ENCODE assay signal across 18 cellular contexts in genomic region chr6:78947962-78948361, GRCh38.
DNase-seq lines count a peak whose midpoint lies in the region; ATAC-seq, FAIRE-seq and TF ChIP-seq lines count a peak whose summit lies in the region.
"Had no signal": no experiment of that assay in that cellular context is flagged by ENCODE, and none has a peak within 500 bp of the region (broad histone marks: within the 10 kb centered on the region; RNA-seq: fewer than 3 reads in every experiment).

No MANE protein-coding gene starts in this region.

- peak overlapping the region; percentile 24 for H3K27ac ChIP-seq in astrocyte (ENCODE audit: low read depth, low read length)
- H3K27ac ChIP-seq in substantia nigra (ENCODE audit: low read depth, low read length, poor library complexity, severe bottlenecking) = no peak overlapping the region
- H3K27ac ChIP-seq: BLaER1 treated with 17β-estradiol and CSF1 and Interleukin-3, amounts not matched to agents 10 nM and 100 nM; heart left ventricle; thoracic aorta had no signal

- peaks cover 34% of the 10 kb centered on the region for H3K36me3 Mint-ChIP-seq in astrocyte (ENCODE audit: low read depth, unreplicated experiment)

- peak overlapping the region; percentile 47 for H3K4me2 ChIP-seq in astrocyte (ENCODE audit: low read length)
- H3K4me2 ChIP-seq: BLaER1 treated with 17β-estradiol and CSF1 and Interleukin-3, amounts not matched to agents 10 nM and 100 nM had no signal

- TF ChIP-seq CTCF in astrocyte (IDR thresholded peaks at IDR 0.05; ENCODE audit: insufficient read depth, low read depth, low read length) = no peak
- no peak for TF ChIP-seq CTCF in retinal pigment epithelial cell (conservative IDR thresholded peaks at IDR 0.05; ENCODE audit: low read depth, low read length)

- H3K27ac Mint-ChIP-seq in astrocyte (ENCODE audit: unreplicated experiment) = no peak overlapping the region
- H3K27ac Mint-ChIP-seq: endodermal cell had no signal

- ATAC-seq in HG02981 (IDR thresholded peaks at IDR 0.05; ENCODE audit: unreplicated experiment) (no peak), GM19328 (IDR thresholded peaks at IDR 0.05; ENCODE audit: unreplicated experiment) (no peak)
- ATAC-seq: heart left ventricle had no signal

- no peaks in the 10 kb centered on the region for H4K20me1 ChIP-seq in astrocyte (ENCODE audit: insufficient read depth, low read length)
- H4K20me1 ChIP-seq: BLaER1 treated with 17β-estradiol and CSF1 and Interleukin-3, amounts not matched to agents 10 nM and 100 nM had no signal

- peaks cover 7% of the 10 kb centered on the region for H3K4me1 Mint-ChIP-seq in astrocyte (ENCODE audit: low read depth, unreplicated experiment)
- H3K4me1 Mint-ChIP-seq: endodermal cell had no signal

- FAIRE-seq in astrocyte (lab: Jason Lieb, UNC) = no peak
- FAIRE-seq: kidney had no signal

- no peak overlapping the region for H3K9ac ChIP-seq in astrocyte (ENCODE audit: low read length)
- H3K9ac ChIP-seq: BLaER1 treated with 17β-estradiol and CSF1 and Interleukin-3, amounts not matched to agents 10 nM and 100 nM had no signal

- H3K9me3 Mint-ChIP-seq in astrocyte (ENCODE audit: unreplicated experiment) = peaks cover 10% of the 10 kb centered on the region

- no peaks in the 10 kb centered on the region for H3K79me2 ChIP-seq in astrocyte (ENCODE audit: insufficient read depth, low read length)

- no peaks in the 10 kb centered on the region for H3K27me3 Mint-ChIP-seq in astrocyte (ENCODE audit: low read depth, unreplicated experiment)

- H3K27me3 ChIP-seq in astrocyte (ENCODE audit: insufficient read depth, low read length) = no peaks in the 10 kb centered on the region
- H3K27me3 ChIP-seq: BLaER1 treated with 17β-estradiol and CSF1 and Interleukin-3, amounts not matched to agents 10 nM and 100 nM; heart left ventricle had no signal

- no peak overlapping the region for H3K4me3 ChIP-seq in astrocyte (ENCODE audit: insufficient read depth, low read depth, low read length)
- peak overlapping the region; percentile 1 for H3K4me3 ChIP-seq in retinal pigment epithelial cell (ENCODE audit: low read length)
- H3K4me3 ChIP-seq: BLaER1 treated with 17β-estradiol and CSF1 and Interleukin-3, amounts not matched to agents 10 nM and 100 nM; heart left ventricle; thoracic aorta had no signal

- H3K36me3 ChIP-seq in astrocyte (ENCODE audit: insufficient read depth, low read length) = peaks cover 32% of the 10 kb centered on the region

- peaks cover 5% of the 10 kb centered on the region for H3K9me3 ChIP-seq in astrocyte (ENCODE audit: insufficient read depth, low read depth, low read length)

- H3K4me3 Mint-ChIP-seq in astrocyte (ENCODE audit: unreplicated experiment) = no peak overlapping the region
- H3K4me3 Mint-ChIP-seq: endodermal cell had no signal

- no peak overlapping the region for H2AFZ ChIP-seq in astrocyte (ENCODE audit: low read depth, low read length)

- peak; percentile 78 for DNase-seq in ELR (ENCODE audit: low read depth)
- peak; percentile 48 for DNase-seq in astrocyte (ENCODE audit: low read depth)
- peak; percentile 37 for DNase-seq in fibroblast of peridontal ligament (ENCODE audit: extremely low read depth)
- peak; percentile 55 for DNase-seq in retinal pigment epithelial cell (ENCODE audit: low read depth)
- DNase-seq in substantia nigra (lab: John Stamatoyannopoulos, UW) = no peak
- no peak for DNase-seq in stimulated activated CD4-positive, alpha-beta T cell treated with anti-CD3 and anti-CD28 coated beads, Interleukin-1b, Interleukin-23, amount 100 ng/mL, for 48 hours
- DNase-seq: activated naive CD4-positive, alpha-beta T cell treated with anti-CD3 and anti-CD28 coated beads, Interleukin-2, amount 50 U/mL, for 16 hours; activated T-cell treated with anti-CD3 and anti-CD28 coated beads for 4 hours; central memory CD4-positive, alpha-beta T cell; endodermal cell; heart left ventricle; KBM-7; kidney; NCI-H1105 treated with DMSO at 0.1 percent for 48 hours had no signal

- H3K4me1 ChIP-seq in astrocyte (ENCODE audit: insufficient read depth, low read length) = peaks cover 7% of the 10 kb centered on the region
- H3K4me1 ChIP-seq: heart left ventricle had no signal

Comparison
In these comparisons a context has a peak if more than half of its experiments do, and no peak if none do; other contexts are left out.
1. DNase-seq: peak in ELR (single experiment), astrocyte (single experiment), fibroblast of peridontal ligament (single experiment) and retinal pigment epithelial cell (single experiment); none in substantia nigra (0 of 49) and stimulated activated CD4-positive, alpha-beta T cell treated with anti-CD3 and anti-CD28 coated beads, Interleukin-1b, Interleukin-23, amount 100 ng/mL, for 48 hours (single experiment).